ENCODE assay signal across 8 cellular contexts in genomic region chr16:20904507-20905079, GRCh38. TPM values are rescaled to one million over a fixed set of nuclear protein-coding genes. Genes with fewer than 3 reads are reported as not detected.
DNase-seq lines count a peak whose midpoint lies in the region; ATAC-seq, FAIRE-seq and TF ChIP-seq lines count a peak whose summit lies in the region.

No MANE protein-coding gene starts in this region.

- H2BK15ac ChIP-seq in neuronal stem cell (ENCODE audit: low read length): no peak overlapping the region

- no peak overlapping the region for H4K91ac ChIP-seq in neuronal stem cell (ENCODE audit: low read depth, low read length, poor library complexity)

- peaks cover 19% of the 10 kb centered on the region for H3K79me2 ChIP-seq in GM12878 (ENCODE audit: control insufficient read depth, insufficient read depth, low read length)

- no peaks in the 10 kb centered on the region; a peak in 1 of 4 replicates for H3K36me3 ChIP-seq in GM12878 (ENCODE audit: control insufficient read depth in 2 of 2, insufficient read depth in 2 of 2, low read length in 1 of 2)
- H3K36me3 ChIP-seq in neuronal stem cell (replicated peaks in 1 of 2; ENCODE audit: control insufficient read depth in 2 of 2, insufficient read depth in 2 of 2, low read length in 2 of 2): peaks cover 3 to 14% of the 10 kb centered on the region in 2 donors

- RAD21 ChIA-PET in GM12878 (lab: Charles Lee; ENCODE audit: unreplicated experiment): interaction anchor here (1.2 to 2.8 kb wide), 4 partner anchors 30 to 54 kb away, joined by 4 to 12 read pairs (median 8); no protein-coding TSS in a partner anchor

- intact Hi-C loops in GM12878 (cut with micrococcal nuclease; ENCODE audit: unreplicated experiment): no loop called here

- TF ChIP-seq RAD21 in GM12878 (IDR thresholded peaks at IDR 0.05; ENCODE audit: insufficient read depth, low read depth, low read length): no peak; the same call in 1 of the 2 replicates

- no peak overlapping the region for H2AFZ ChIP-seq in GM12878 (ENCODE audit: control insufficient read depth, low read depth, low read length)
- H2AFZ ChIP-seq in neuronal stem cell (ENCODE audit: low read length): no peak overlapping the region

- 56% methylated on average over 3 of the region's 3 CpGs for WGBS in GM12878 (ENCODE audit: insufficient coverage, insufficient replicate concordance, low lambda C conversion rate, missing lambda C conversion rate)
- WGBS in neuronal stem cell (ENCODE audit: extremely low coverage in 2 of 2, insufficient read length in 2 of 2, insufficient replicate concordance in 1 of 2), 2 donors: no CpG with 5 or more reads among the region's 3 CpGs

- H4K20me1 ChIP-seq in GM12878 (ENCODE audit: control insufficient read depth, insufficient read depth): no peaks in the 10 kb centered on the region

- POLR2A ChIA-PET in GM12878 (lab: Charles Lee): interaction anchor here (2.3 kb wide), 1 partner anchor 39 kb away, joined by 12 read pairs; no protein-coding TSS in a partner anchor

- no peak overlapping the region for H3K23ac ChIP-seq in neuronal stem cell (ENCODE audit: low read depth, low read length, poor library complexity)

- DNase-seq in GM12865 (ENCODE audit: low read depth) (peak; percentile 76), NCI-H2196 (lab: John Stamatoyannopoulos, UW; ENCODE audit: unreplicated experiment) (peak; percentile 56), GM12878 (ENCODE audit: low read depth, low spot score) (peak; percentile 49), mucosa of gallbladder (ENCODE audit: low spot score) (peak; percentile 29), DMS79 (lab: John Stamatoyannopoulos, UW) (no peak), neuronal stem cell (ENCODE audit: low spot score) (no peak), islet precursor cell (no peak), ACHN (no peak)

- H2BK5ac ChIP-seq in neuronal stem cell (ENCODE audit: low read length): no peak overlapping the region

- H3K4me3 ChIP-seq in GM12865 (ENCODE audit: low read depth, low read length): no peak overlapping the region
- H3K4me3 ChIP-seq in GM12878: peak overlapping the region; percentile 31; the same call in 1 of the 2 replicates
- H3K4me3 ChIP-seq in neuronal stem cell (ENCODE audit: low read length in 2 of 2): no peak overlapping the region

- no peak overlapping the region for H2AK5ac ChIP-seq in neuronal stem cell (ENCODE audit: low read depth, low read length)

- TF ChIP-seq CTCF in GM12865 (IDR thresholded peaks at IDR 0.05; ENCODE audit: insufficient read depth, low read depth, low read length, missing control alignments) (no peak), GM12878 (IDR thresholded peaks at IDR 0.05 in 2 of 3, conservative IDR thresholded peaks at IDR 0.05 in 1 of 3; ENCODE audit: control insufficient read depth in 2 of 3, extremely low read depth in 1 of 3, insufficient read depth in 1 of 3, low read depth in 3 of 3, low read length in 3 of 3) (no peak)

- no TSS peak for BruUV-seq in GM12878 (replicated peaks; lab: Mats Ljungman, UMichigan)

- H4K8ac ChIP-seq in neuronal stem cell (ENCODE audit: low read depth, low read length): no peak overlapping the region

- no peak overlapping the region for H3K9ac ChIP-seq in GM12878 (ENCODE audit: control insufficient read depth, insufficient read depth, low read length)
- H3K9ac ChIP-seq in neuronal stem cell (ENCODE audit: low read depth, low read length, poor library complexity): no peak overlapping the region

- H3K27me3 ChIP-seq in GM12878 (replicated peaks in 1 of 2; ENCODE audit: control insufficient read depth in 2 of 2, insufficient read depth in 2 of 2, low read length in 1 of 2) (no peaks in the 10 kb centered on the region), neuronal stem cell (ENCODE audit: control insufficient read depth in 3 of 3, insufficient read depth in 3 of 3, low read depth in 1 of 3, low read length in 3 of 3) (no peaks in the 10 kb centered on the region)

- no peak overlapping the region for H3K14ac ChIP-seq in neuronal stem cell (ENCODE audit: low read length)

- peaks cover 2% of the 10 kb centered on the region for H3K79me1 ChIP-seq in neuronal stem cell (ENCODE audit: low read depth, low read length)

- peak overlapping the region; percentile 82; the same call in 1 of the 2 replicates for H3K4me2 ChIP-seq in GM12878 (ENCODE audit: control insufficient read depth, insufficient read depth)
- H3K4me2 ChIP-seq in neuronal stem cell (ENCODE audit: insufficient read depth, low read length, poor library complexity, severe bottlenecking): no peak overlapping the region

- H2BK12ac ChIP-seq in neuronal stem cell (ENCODE audit: low read length): no peak overlapping the region

- peaks cover 22% of the 10 kb centered on the region for H3K4me1 ChIP-seq in GM12878 (ENCODE audit: control insufficient read depth, insufficient read depth, low read length)
- peaks cover 5% of the 10 kb centered on the region in 2 donors for H3K4me1 ChIP-seq in neuronal stem cell (ENCODE audit: control insufficient read depth in 2 of 2, insufficient read depth in 1 of 2, low read depth in 1 of 2, low read length in 2 of 2)

- CTCF ChIA-PET in GM12878 (lab: Yijun Ruan, JAX): interaction anchor here (1.5 to 3.7 kb wide), 3 partner anchors 30 to 56 kb away, joined by 5 to 18 read pairs (median 8); no protein-coding TSS in a partner anchor

- H3K18ac ChIP-seq in neuronal stem cell (ENCODE audit: low read length): no peak overlapping the region

- H2BK120ac ChIP-seq in neuronal stem cell (ENCODE audit: low read depth, low read length): no peak overlapping the region

- in situ Hi-C loops in GM12878 (cut with MboI) (no loop called here), ACHN (cut with HindIII; ENCODE audit: low pct_ligation_motif_present, low pct_unique_long_range_greater_than_20kb, low sequenced_read_pairs) (no loop called here)

- 0 out of 3 replicates have a peak, but pooled peaks have one; percentile 1 for ATAC-seq in GM12878

- no peak overlapping the region for H3K27ac ChIP-seq in GM12878 (ENCODE audit: control insufficient read depth, insufficient read depth)
- no peak overlapping the region for H3K27ac ChIP-seq in neuronal stem cell (replicated peaks; ENCODE audit: low read length)

- no peak overlapping the region for H3K4ac ChIP-seq in neuronal stem cell (ENCODE audit: low read length)

- peak in 1 of 2 experiments; percentile 68; a peak in 1 of 4 replicates for TF ChIP-seq EP300 in GM12878 (IDR thresholded peaks at IDR 0.05; ENCODE audit: borderline replicate concordance in 1 of 2, control insufficient read depth in 1 of 2, low read depth in 2 of 2, low read length in 2 of 2)

- SMC1A ChIA-PET in GM12878 (lab: Charles Lee; ENCODE audit: uncharacterized antibody, unreplicated experiment): interaction anchor here (1.3 to 4.6 kb wide), 6 partner anchors 24 to 55 kb away, joined by 6 to 34 read pairs (median 13); no protein-coding TSS in a partner anchor

- TF ChIP-seq POLR2A in GM12878 (IDR thresholded peaks at IDR 0.05; ENCODE audit: low read depth, low read length): no peak

- peak; percentile 65 for FAIRE-seq in GM12878 (lab: Jason Lieb, UNC)

- no peaks in the 10 kb centered on the region for H3K9me3 ChIP-seq in GM12878 (replicated peaks; ENCODE audit: control insufficient read depth, insufficient read depth, low read length)
- no peaks in the 10 kb centered on the region for H3K9me3 ChIP-seq in neuronal stem cell (replicated peaks in 1 of 2; ENCODE audit: control insufficient read depth in 2 of 2, insufficient read depth in 1 of 2, low read depth in 1 of 2, low read length in 2 of 2)

TF ChIP-seq in GM12878, 131 proteins besides CTCF, POLR2A, EP300 and RAD21 (continues in another document):
- no peak for TF ChIP-seq HDAC2 (IDR thresholded peaks at IDR 0.05)
- TF ChIP-seq NFIC (IDR thresholded peaks at IDR 0.05; ENCODE audit: low read depth, low read length): peak; percentile 77
- TF ChIP-seq RELA (IDR thresholded peaks at IDR 0.05; ENCODE audit: borderline replicate concordance, partially characterized antibody): no peak

RNA-seq across cellular contexts. Expression of gene LYRM1, which starts 4.0 kb away (rescaled TPM):
- total RNA-seq in GM12878 (2013; cell fraction: nucleolus; rRNA removed): 12.4 and 15.2 TPM in 2 replicates
- 24.9 and 27.2 TPM in 2 replicates for total RNA-seq in GM12878 (2014; rRNA removed)
- 37.2 and 41.0 TPM in 2 replicates for total RNA-seq in GM12878 (2014; rRNA removed; fragmentation: Illumina TruSeq; extraction: Trizol)
- 18.4 and 19.4 TPM in 2 replicates for total RNA-seq in GM12878 (2021)
- 26.1 TPM for polyA plus RNA-seq in GM12878 (2011; ENCODE audit: low read depth)
- polyA plus RNA-seq in GM12878 (2011; rRNA removed): 54.4 and 81.5 TPM in 2 replicates
- 28.2 and 33.0 TPM in 2 replicates for polyA plus RNA-seq in GM12878 (2011; cell fraction: cytosol; rRNA removed)
- 18.8 and 24.1 TPM in 2 replicates for polyA plus RNA-seq in GM12878 (2011; cell fraction: nucleus; rRNA removed)
- polyA plus RNA-seq in GM12878 (2012): 26.8 and 27.8 TPM in 2 replicates
- polyA plus RNA-seq in GM12878 (2014; fragmentation: Illumina TruSeq; extraction: Trizol): 43.8 and 44.8 TPM in 2 replicates
- 10 to 100 TPM; 36.9 to 43.7 TPM for polyA plus RNA-seq in GM12878 (2014; fragmentation: Nextera tagmentation; extraction: Ambion mirVana)
- polyA plus RNA-seq in GM12878 (2014; rRNA removed): 29.3 and 30.2 TPM in 2 replicates
- 10 to 100 TPM; 38.9 to 40.5 TPM for polyA plus RNA-seq in GM12878 (2016; fragmentation: Nextera tagmentation; extraction: Ambion mirVana)
- polyA minus RNA-seq in GM12878 (2011; rRNA and poly(A)+ RNA removed): 20.1 and 26.8 TPM in 2 replicates
- 15.2 and 16.8 TPM in 2 replicates for polyA minus RNA-seq in GM12878 (2011; cell fraction: cytosol; rRNA and poly(A)+ RNA removed)
- 5.7 and 6.6 TPM in 2 replicates for polyA minus RNA-seq in GM12878 (2011; cell fraction: nucleus; rRNA and poly(A)+ RNA removed)
- 28.6 TPM for total RNA-seq in mucosa of gallbladder
- polyA plus RNA-seq in neuronal stem cell (2013, experiment 1 of 2): 40.9 TPM
- 39.7 TPM for polyA plus RNA-seq in neuronal stem cell (2013, experiment 2 of 2)

RNA-seq across cellular contexts. Expression of gene DCUN1D3, which starts 4.4 kb away (rescaled TPM):
- 6.1 and 7.6 TPM in 2 replicates for total RNA-seq in GM12878 (2013; cell fraction: nucleolus; rRNA removed)
- 2.4 and 2.8 TPM in 2 replicates for total RNA-seq in GM12878 (2014; rRNA removed)
- 2.3 and 2.5 TPM in 2 replicates for total RNA-seq in GM12878 (2014; rRNA removed; fragmentation: Illumina TruSeq; extraction: Trizol)
- total RNA-seq in GM12878 (2021): 3.5 and 3.7 TPM in 2 replicates
- polyA plus RNA-seq in GM12878 (2011; ENCODE audit: low read depth): 1.7 TPM
- polyA plus RNA-seq in GM12878 (2011; rRNA removed): 4.5 and 5.5 TPM in 2 replicates
- 3.1 and 3.5 TPM in 2 replicates for polyA plus RNA-seq in GM12878 (2011; cell fraction: cytosol; rRNA removed)
- 6.2 and 7.4 TPM in 2 replicates for polyA plus RNA-seq in GM12878 (2011; cell fraction: nucleus; rRNA removed)
- polyA plus RNA-seq in GM12878 (2012): 2.1 and 2.6 TPM in 2 replicates
- 1.6 and 1.8 TPM in 2 replicates for polyA plus RNA-seq in GM12878 (2014; fragmentation: Illumina TruSeq; extraction: Trizol)
- 1 to 10 TPM in 1 of 2 experiments, under 1 TPM in 1; 0.47 to 1.2 TPM for polyA plus RNA-seq in GM12878 (2014; fragmentation: Nextera tagmentation; extraction: Ambion mirVana)
- polyA plus RNA-seq in GM12878 (2014; rRNA removed): 1.9 TPM in 2 replicates
- polyA plus RNA-seq in GM12878 (2016; fragmentation: Nextera tagmentation; extraction: Ambion mirVana): 1 to 10 TPM; 1.3 to 1.8 TPM
- 6.0 and 7.6 TPM in 2 replicates for polyA minus RNA-seq in GM12878 (2011; rRNA and poly(A)+ RNA removed)
- 2.4 and 2.9 TPM in 2 replicates for polyA minus RNA-seq in GM12878 (2011; cell fraction: cytosol; rRNA and poly(A)+ RNA removed)
- 5.8 and 7.0 TPM in 2 replicates for polyA minus RNA-seq in GM12878 (2011; cell fraction: nucleus; rRNA and poly(A)+ RNA removed)
- total RNA-seq in mucosa of gallbladder: 22.2 TPM
- 5.1 TPM for polyA plus RNA-seq in neuronal stem cell (2013, experiment 1 of 2)
- 4.8 TPM for polyA plus RNA-seq in neuronal stem cell (2013, experiment 2 of 2)

Comparison
In these comparisons a context has a peak if more than half of its experiments do, and no peak if none do; other contexts are left out.
1. DNase-seq: peak in GM12865 (single experiment), NCI-H2196 (single experiment), GM12878 (single experiment) and mucosa of gallbladder (single experiment); none in DMS79 (single experiment), neuronal stem cell (single experiment), islet precursor cell (single experiment) and ACHN (single experiment).